In genomic region chr10:90398551-90398950, GRCh38 we compare ENCODE assay signal across 24 cellular contexts.
A peak's percentile ranks its signal among the peaks of the same experiment; 100 is the strongest.
DNase-seq lines count a peak whose midpoint lies in the region; ATAC-seq and TF ChIP-seq lines count a peak whose summit lies in the region.
"Had no signal": no experiment of that assay in that cellular context is flagged by ENCODE, and none has a peak within 500 bp of the region (broad histone marks: within the 10 kb centered on the region; RNA-seq: fewer than 3 reads in every experiment).

No MANE protein-coding gene starts in this region.

- H3K4me3 ChIP-seq in adipocyte (ENCODE audit: low read length) (no peak overlapping the region), fibroblast of pulmonary artery (replicated peaks; ENCODE audit: low read depth, low read length) (no peak overlapping the region), heart left ventricle (no peak overlapping the region)
- H3K4me3 ChIP-seq: esophagus squamous epithelium had no signal

- H3K27ac Mint-ChIP-seq in activated CD4-positive, alpha-beta memory T cell treated with anti-CD3 and anti-CD28 coated beads for 36 hours: no peak overlapping the region
- H3K27ac Mint-ChIP-seq in Calu3 (ENCODE audit: unreplicated experiment): no peak overlapping the region
- H3K27ac Mint-ChIP-seq: activated naive CD4-positive, alpha-beta T cell treated with anti-CD3 and anti-CD28 coated beads, Interleukin-2, amount 50 U/mL, for 72 hours; B cell; effector memory CD8-positive, alpha-beta T cell; natural killer cell treated with Interleukin-12 subunit alpha and Interleukin-12 subunit beta and Interleukin-15 and Interleukin-18, amount 100 ng/mL, for 72 hours; type B pancreatic cell had no signal

- DNase-seq in NCI-H2171 treated with DMSO at 0.1 percent for 48 hours (lab: John Stamatoyannopoulos, UW) (peak; percentile 8), NCI-H2171 (lab: John Stamatoyannopoulos, UW) (no peak), adipocyte (ENCODE audit: low read depth) (peak; percentile 15), fibroblast of pulmonary artery (ENCODE audit: low read depth) (peak; percentile 32), NCI-H2081 treated with DMSO at 0.1 percent for 48 hours (lab: John Stamatoyannopoulos, UW) (no peak), Calu3 (no peak), heart left ventricle (no peak)
- DNase-seq in activated CD4-positive, alpha-beta memory T cell treated with anti-CD3 and anti-CD28 coated beads for 36 hours: no peak
- DNase-seq: activated CD4-positive, CD25-positive, alpha-beta regulatory T cell treated with anti-CD3 and anti-CD28 coated beads, Interleukin-2, amount 50 U/mL, for 72 hours; activated CD8-positive, alpha-beta memory T cell treated with anti-CD3 and anti-CD28 coated beads for 24 hours; activated T-cell treated with anti-CD3 and anti-CD28 coated beads, Interleukin-2, amount 50 U/mL, for 4 hours; COR-L47; effector memory CD8-positive, alpha-beta T cell; esophagus squamous epithelium; H7; head of caudate nucleus; mesendoderm; NCI-H774; right cardiac atrium; SIG-M5 had no signal

- H3K36me3 ChIP-seq in adipocyte (ENCODE audit: control insufficient read depth, insufficient read depth, low read length, severe bottlenecking) (no peaks in the 10 kb centered on the region), heart left ventricle (no peaks in the 10 kb centered on the region)
- H3K36me3 ChIP-seq: esophagus squamous epithelium had no signal

- ATAC-seq in heart left ventricle: no peak
- ATAC-seq: activated naive CD4-positive, alpha-beta T cell treated with anti-CD3 and anti-CD28 coated beads, Interleukin-2, amount 50 U/mL, for 72 hours; activated T-cell treated with anti-CD3 and anti-CD28 coated beads, Interleukin-2, amount 50 U/mL, for 4 hours; effector memory CD8-positive, alpha-beta T cell; natural killer cell treated with Interleukin-12 subunit alpha and Interleukin-12 subunit beta and Interleukin-15 and Interleukin-18, amount 100 ng/mL, for 72 hours; right cardiac atrium had no signal

- no TSS peak for BruUV-seq in Calu3 (replicated peaks; lab: Mats Ljungman, UMichigan)

- H3K27me3 ChIP-seq in adipocyte (replicated peaks; ENCODE audit: control insufficient read depth, insufficient read depth, low read length): no peaks in the 10 kb centered on the region
- H3K27me3 ChIP-seq in heart left ventricle: no peaks in the 10 kb centered on the region
- H3K27me3 ChIP-seq: esophagus squamous epithelium had no signal

- H3K9me3 Mint-ChIP-seq in activated CD4-positive, alpha-beta memory T cell treated with anti-CD3 and anti-CD28 coated beads for 36 hours: no peaks in the 10 kb centered on the region
- H3K9me3 Mint-ChIP-seq in Calu3 (ENCODE audit: low read depth, unreplicated experiment): no peaks in the 10 kb centered on the region
- H3K9me3 Mint-ChIP-seq: activated naive CD4-positive, alpha-beta T cell treated with anti-CD3 and anti-CD28 coated beads, Interleukin-2, amount 50 U/mL, for 72 hours; activated T-cell treated with anti-CD3 and anti-CD28 coated beads, Interleukin-2, amount 50 U/mL, for 4 hours; type B pancreatic cell had no signal

- POLR2A ChIA-PET in activated CD4-positive, alpha-beta memory T cell treated with anti-CD3 and anti-CD28 coated beads for 36 hours (lab: Charles Lee): no interaction called here

- no peaks in the 10 kb centered on the region for H3K4me1 Mint-ChIP-seq in activated CD4-positive, alpha-beta memory T cell treated with anti-CD3 and anti-CD28 coated beads for 36 hours (ENCODE audit: low read depth)
- no peaks in the 10 kb centered on the region for H3K4me1 Mint-ChIP-seq in Calu3 (ENCODE audit: low read depth, unreplicated experiment)
- H3K4me1 Mint-ChIP-seq: B cell had no signal

- no peaks in the 10 kb centered on the region for H3K9me3 ChIP-seq in adipocyte (ENCODE audit: control insufficient read depth, low read length)
- H3K9me3 ChIP-seq in heart left ventricle: no peaks in the 10 kb centered on the region
- H3K9me3 ChIP-seq: esophagus squamous epithelium had no signal

- no peaks in the 10 kb centered on the region for H3K4me1 ChIP-seq in adipocyte (ENCODE audit: control insufficient read depth, insufficient read depth, low read length)
- H3K4me1 ChIP-seq in heart left ventricle: no peaks in the 10 kb centered on the region
- H3K4me1 ChIP-seq: esophagus squamous epithelium had no signal

- TF ChIP-seq POLR2A in heart left ventricle (IDR thresholded peaks at IDR 0.05): no peak

- no peaks in the 10 kb centered on the region for H3K27me3 Mint-ChIP-seq in activated CD4-positive, alpha-beta memory T cell treated with anti-CD3 and anti-CD28 coated beads for 36 hours
- no peaks in the 10 kb centered on the region for H3K27me3 Mint-ChIP-seq in Calu3 (ENCODE audit: unreplicated experiment)
- H3K27me3 Mint-ChIP-seq: B cell; effector memory CD8-positive, alpha-beta T cell; natural killer cell treated with Interleukin-12 subunit alpha and Interleukin-12 subunit beta and Interleukin-15 and Interleukin-18, amount 100 ng/mL, for 72 hours; type B pancreatic cell had no signal

- intact Hi-C loops in activated CD4-positive, alpha-beta memory T cell treated with anti-CD3 and anti-CD28 coated beads for 36 hours (cut with micrococcal nuclease): no loop called here
- intact Hi-C loops in Calu3 (cut with micrococcal nuclease; ENCODE audit: unreplicated experiment) (no loop called here), heart left ventricle (cut with DNase I) (no loop called here)

- H3K4me3 Mint-ChIP-seq in activated CD4-positive, alpha-beta memory T cell treated with anti-CD3 and anti-CD28 coated beads for 36 hours: no peak overlapping the region
- no peak overlapping the region for H3K4me3 Mint-ChIP-seq in Calu3 (ENCODE audit: low read depth, unreplicated experiment)
- H3K4me3 Mint-ChIP-seq: activated T-cell treated with anti-CD3 and anti-CD28 coated beads, Interleukin-2, amount 50 U/mL, for 4 hours; B cell; effector memory CD8-positive, alpha-beta T cell; natural killer cell treated with Interleukin-12 subunit alpha and Interleukin-12 subunit beta and Interleukin-15 and Interleukin-18, amount 100 ng/mL, for 72 hours; type B pancreatic cell had no signal

- CTCF ChIA-PET in activated CD4-positive, alpha-beta memory T cell treated with anti-CD3 and anti-CD28 coated beads for 36 hours (lab: Charles Lee): no interaction called here
- CTCF ChIA-PET in Calu3 (lab: Charles Lee): no interaction called here

- H3K36me3 Mint-ChIP-seq in activated CD4-positive, alpha-beta memory T cell treated with anti-CD3 and anti-CD28 coated beads for 36 hours: no peaks in the 10 kb centered on the region
- no peaks in the 10 kb centered on the region for H3K36me3 Mint-ChIP-seq in Calu3 (ENCODE audit: insufficient read depth, unreplicated experiment)
- H3K36me3 Mint-ChIP-seq: activated naive CD4-positive, alpha-beta T cell treated with anti-CD3 and anti-CD28 coated beads, Interleukin-2, amount 50 U/mL, for 72 hours; natural killer cell treated with Interleukin-12 subunit alpha and Interleukin-12 subunit beta and Interleukin-15 and Interleukin-18, amount 100 ng/mL, for 72 hours; type B pancreatic cell had no signal

- no peak overlapping the region for H3K9ac ChIP-seq in adipocyte (ENCODE audit: low read length)

- no peak overlapping the region for H3K27ac ChIP-seq in heart left ventricle
- H3K27ac ChIP-seq: esophagus squamous epithelium had no signal

- TF ChIP-seq CTCF in fibroblast of pulmonary artery (IDR thresholded peaks at IDR 0.05; ENCODE audit: low read length, missing control alignments) (no peak), Calu3 (IDR thresholded peaks at IDR 0.05; ENCODE audit: unreplicated experiment) (no peak), heart left ventricle (IDR thresholded peaks at IDR 0.05) (no peak)

Comparison
In these comparisons a context has a peak if more than half of its experiments do, and no peak if none do; other contexts are left out.
1. DNase-seq: peak in NCI-H2171 treated with DMSO at 0.1 percent for 48 hours (single experiment), adipocyte (single experiment) and fibroblast of pulmonary artery (single experiment); none in NCI-H2171 (single experiment), NCI-H2081 treated with DMSO at 0.1 percent for 48 hours (single experiment), activated CD4-positive, alpha-beta memory T cell treated with anti-CD3 and anti-CD28 coated beads for 36 hours (single experiment), Calu3 (single experiment) and heart left ventricle (0 of 5).